Comparison of ENCODE assay signal across 10 cellular contexts in genomic region chr5:1118231-1118698, GRCh38. TPM values are rescaled to one million over a fixed set of nuclear protein-coding genes. Genes with fewer than 3 reads are reported as not detected.
DNase-seq lines count a peak whose midpoint lies in the region; ATAC-seq and TF ChIP-seq lines count a peak whose summit lies in the region.
"Had no signal": no experiment of that assay in that cellular context is flagged by ENCODE, and none has a peak within 500 bp of the region (broad histone marks: within the 10 kb centered on the region; RNA-seq: fewer than 3 reads in every experiment).

No MANE protein-coding gene starts in this region.

- POLR2A ChIA-PET in Panc1 (lab: Charles Lee), result interaction anchor here (0.6 kb wide), 1 partner anchor 12 kb away, joined by 5 read pairs; no protein-coding TSS in a partner anchor

- no peak for TF ChIP-seq CTCF in Panc1 (IDR thresholded peaks at IDR 0.05)
- TF ChIP-seq CTCF in gastroesophageal sphincter (IDR thresholded peaks at IDR 0.05), result no peak

- H3K27ac ChIP-seq in Panc1 (ENCODE audit: low read length), result peak overlapping the region; percentile 42; the same call in 1 of the 2 replicates
- peak overlapping the region in 2 of 4 donors; percentile 38 to 55 for H3K27ac ChIP-seq in gastroesophageal sphincter

- TF ChIP-seq EP300 in gastroesophageal sphincter (IDR thresholded peaks at IDR 0.05), result no peak

- CTCF ChIA-PET in Panc1 (lab: Charles Lee), result no interaction called here

- H3K36me3 ChIP-seq in Panc1 (ENCODE audit: control insufficient read depth, insufficient read depth, low read length) (no peaks in the 10 kb centered on the region), gastroesophageal sphincter (no peaks in the 10 kb centered on the region)

- intact Hi-C loops in Panc1 (cut with micrococcal nuclease; ENCODE audit: unreplicated experiment), result no loop called here

- DNase-seq in NCI-H1092 (lab: John Stamatoyannopoulos, UW) (peak; percentile 61), Panc1 (ENCODE audit: low read depth, low spot score) (no peak), skeletal muscle cell (ENCODE audit: low read depth) (peak; percentile 13), HuH-7.5 (ENCODE audit: low spot score) (no peak), NK-92 (lab: John Stamatoyannopoulos, UW; ENCODE audit: unreplicated experiment) (no peak)
- DNase-seq: activated B cell treated with CpG ODN at 0.5 μM for 24 hours, HFFc6, immature natural killer cell had no signal

- no peak for TF ChIP-seq POLR2A in gastroesophageal sphincter (IDR thresholded peaks at IDR 0.05)

- in situ Hi-C loops in Panc1 (cut with HindIII; ENCODE audit: low pct_unique_long_range_greater_than_20kb, low sequenced_read_pairs), result no loop called here

- WGBS in gastroesophageal sphincter (ENCODE audit: low coverage in 1 of 2), 2 donors, result 23 to 56% methylated on average over 4 to 14 of the region's 16 CpGs

- peaks cover 44% of the 10 kb centered on the region for H3K4me1 ChIP-seq in Panc1 (ENCODE audit: control insufficient read depth, insufficient read depth, low read length)
- peaks cover 0 to 26% (median 9%) of the 10 kb centered on the region in 3 donors for H3K4me1 ChIP-seq in gastroesophageal sphincter

- ATAC-seq in Panc1 (peak; percentile 56), gastroesophageal sphincter (peak; percentile 40), HG03460 (IDR thresholded peaks at IDR 0.05; ENCODE audit: unreplicated experiment) (no peak)

- no peak overlapping the region for H3K4me3 ChIP-seq in Panc1 (ENCODE audit: low read depth in 2 of 2, low read length in 2 of 2)
- H3K4me3 ChIP-seq in gastroesophageal sphincter, result no peak overlapping the region
- no peak overlapping the region for H3K4me3 ChIP-seq in skeletal muscle cell (ENCODE audit: low read depth, low read length)

- BruUV-seq in Panc1 (replicated peaks; lab: Mats Ljungman, UMichigan), result no TSS peak

- H3K9me3 ChIP-seq in Panc1 (ENCODE audit: control insufficient read depth, insufficient read depth, low read depth, low read length) (no peaks in the 10 kb centered on the region), gastroesophageal sphincter (no peaks in the 10 kb centered on the region)

- H3K27me3 ChIP-seq in Panc1 (ENCODE audit: control insufficient read depth, insufficient read depth, low read length), result no peaks in the 10 kb centered on the region
- no peaks in the 10 kb centered on the region for H3K27me3 ChIP-seq in gastroesophageal sphincter

RNA-seq across cellular contexts. Expression of gene SLC12A7, which starts 6.4 kb away (rescaled TPM):
- total RNA-seq in Panc1 (2021; ENCODE audit: unreplicated experiment) (297 TPM), gastroesophageal sphincter (10 to 100 TPM; 18.8 to 28.7 (median 24.5) TPM)
- polyA plus RNA-seq in Panc1 (2012; ENCODE audit: insufficient read length), result 468 TPM

Comparison
In these comparisons a context has a peak if more than half of its experiments do, and no peak if none do; other contexts are left out.
1. DNase-seq: peak in NCI-H1092 (single experiment) and skeletal muscle cell (single experiment); none in Panc1 (single experiment), HuH-7.5 (single experiment) and NK-92 (single experiment).
2. RNA of gene SLC12A7, which starts 6.4 kb away (total RNA-seq): 297 TPM in Panc1 (single experiment); 18.8 to 28.7 TPM in gastroesophageal sphincter; every median in the first group is over 10 times any median in the second.